Comparison of ENCODE assay signal across 1 cellular context in genomic region chrX:74382613-74383012, GRCh38.
TF ChIP-seq lines count a peak whose summit lies in the region.

No MANE protein-coding gene starts in this region.

TF ChIP-seq in GM23338, 12 proteins besides CTCF, POLR2A, EP300 and RAD21 (continued from another document):
- TF ChIP-seq EZH2 (IDR thresholded peaks at IDR 0.05; ENCODE audit: low read depth, unreplicated experiment): no peak
